In the genomic region with DNA sequence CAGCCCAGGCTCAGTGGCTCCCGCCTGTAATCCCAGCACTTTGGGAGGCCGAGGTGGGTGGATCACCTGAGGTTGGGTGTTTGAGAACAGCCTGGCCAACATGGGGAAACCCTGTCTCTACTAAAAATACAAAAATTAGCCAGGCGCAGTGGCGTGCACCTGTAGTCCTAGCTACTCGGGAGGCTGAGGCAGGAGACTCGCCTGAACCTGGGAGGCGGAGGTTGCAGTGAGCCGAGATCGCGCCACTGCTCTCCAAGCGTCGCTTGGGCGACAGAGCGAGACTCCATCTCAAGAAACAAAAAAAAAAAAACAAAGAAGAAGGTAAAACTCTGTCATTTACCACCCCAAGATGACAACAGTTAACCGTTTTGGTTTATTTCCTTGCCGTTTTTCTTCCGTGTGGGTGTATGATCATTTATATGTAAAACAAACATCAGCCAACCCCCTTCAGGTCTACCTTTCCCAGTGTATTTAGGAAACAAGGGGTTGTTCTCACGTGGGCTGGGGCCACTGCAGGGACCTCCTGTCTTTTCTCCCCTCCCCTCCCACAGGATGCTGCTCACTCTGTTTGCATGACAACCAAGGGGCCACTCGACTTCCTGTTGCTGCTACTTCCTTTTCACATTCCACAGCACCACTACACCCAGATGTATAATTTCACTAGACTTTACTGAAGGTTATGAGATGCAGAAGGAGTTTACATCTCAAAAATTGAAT, we compare ENCODE assay signal across 9 cellular contexts. TPM values are rescaled to one million over a fixed set of nuclear protein-coding genes. Genes with fewer than 3 reads are reported as not detected.
A peak's percentile ranks its signal among the peaks of the same experiment; 100 is the strongest.
DNase-seq lines count a peak whose midpoint lies in the region; ATAC-seq and TF ChIP-seq lines count a peak whose summit lies in the region.
"Had no signal": no experiment of that assay in that cellular context is flagged by ENCODE, and none has a peak within 500 bp of the region (broad histone marks: within the 10 kb centered on the region; RNA-seq: fewer than 3 reads in every experiment).

No MANE protein-coding gene starts in this region.

- H3K4me2 ChIP-seq in BLaER1 treated with 17β-estradiol and CSF1 and Interleukin-3, amounts not matched to agents 10 nM and 100 nM = peak overlapping the region; percentile 76 to 94 (median 89)

- CTCF ChIA-PET in activated CD4-positive, alpha-beta memory T cell treated with anti-CD3 and anti-CD28 coated beads for 36 hours (lab: Charles Lee) = interaction anchor here (0.6 to 2.3 kb wide), 4 partner anchors 11 to 185 kb away, joined by 4 to 8 read pairs (median 6); partner anchors contain the start of gene TTC9

- no peak for TF ChIP-seq CTCF in type B pancreatic cell (conservative IDR thresholded peaks at IDR 0.05)

- peak; percentile 87 for DNase-seq in activated CD4-positive, alpha-beta memory T cell treated with anti-CD3 and anti-CD28 coated beads for 36 hours
- peak; percentile 65 for DNase-seq in iPS-NIHi11 (ENCODE audit: low spot score)
- no peak for DNase-seq in type B pancreatic cell (ENCODE audit: extremely low spot score, unreplicated experiment)
- DNase-seq in NCI-H2227 (lab: John Stamatoyannopoulos, UW; ENCODE audit: unreplicated experiment) = no peak
- DNase-seq in GM03348 (ENCODE audit: low spot score) = no peak

- H3K36me3 Mint-ChIP-seq in activated CD4-positive, alpha-beta memory T cell treated with anti-CD3 and anti-CD28 coated beads for 36 hours = no peaks in the 10 kb centered on the region
- peaks cover 16% of the 10 kb centered on the region for H3K36me3 Mint-ChIP-seq in type B pancreatic cell

- H3K9me3 ChIP-seq in BLaER1 treated with 17β-estradiol and CSF1 and Interleukin-3, amounts not matched to agents 10 nM and 100 nM (replicated peaks in 1 of 11) = 0 out of 22 replicates have a peak, but pooled peaks cover 0 to 4% (median 0%) of the 10 kb centered on the region in 11 experiments
- H3K9me3 ChIP-seq: thyroid gland had no signal

- no peaks in the 10 kb centered on the region for H3K36me3 ChIP-seq in BLaER1 treated with 17β-estradiol and CSF1 and Interleukin-3, amounts not matched to agents 10 nM and 100 nM
- H3K36me3 ChIP-seq: thyroid gland had no signal

- H3K9ac ChIP-seq in BLaER1 treated with 17β-estradiol and CSF1 and Interleukin-3, amounts not matched to agents 10 nM and 100 nM = peak overlapping the region; percentile 44 to 79 (median 65)

- H3K27me3 ChIP-seq in BLaER1 treated with 17β-estradiol and CSF1 and Interleukin-3, amounts not matched to agents 10 nM and 100 nM = no peaks in the 10 kb centered on the region
- H3K27me3 ChIP-seq: thyroid gland had no signal

- H3K27ac ChIP-seq in BLaER1 treated with 17β-estradiol and CSF1 and Interleukin-3, amounts not matched to agents 10 nM and 100 nM = peak overlapping the region; percentile 30 to 92 (median 82); a peak in 21 of 22 replicates
- H3K27ac ChIP-seq: thyroid gland had no signal

- H4K20me1 ChIP-seq in BLaER1 treated with 17β-estradiol and CSF1 and Interleukin-3, amounts not matched to agents 10 nM and 100 nM = no peaks in the 10 kb centered on the region

- H3K4me3 Mint-ChIP-seq in activated CD4-positive, alpha-beta memory T cell treated with anti-CD3 and anti-CD28 coated beads for 36 hours = peak overlapping the region; percentile 84
- H3K4me3 Mint-ChIP-seq in type B pancreatic cell = peak overlapping the region; percentile 47

- ATAC-seq in GM19463 (IDR thresholded peaks at IDR 0.05; ENCODE audit: unreplicated experiment) (peak; percentile 82), HG03571 (IDR thresholded peaks at IDR 0.05; ENCODE audit: unreplicated experiment) (peak; percentile 71)

- POLR2A ChIA-PET in activated CD4-positive, alpha-beta memory T cell treated with anti-CD3 and anti-CD28 coated beads for 36 hours (lab: Charles Lee) = interaction anchor here (0.8 kb wide), 1 partner anchor 13 kb away, joined by 10 read pairs; the partner anchor contains the start of gene TTC9

- no peaks in the 10 kb centered on the region for H3K27me3 Mint-ChIP-seq in activated CD4-positive, alpha-beta memory T cell treated with anti-CD3 and anti-CD28 coated beads for 36 hours
- no peaks in the 10 kb centered on the region for H3K27me3 Mint-ChIP-seq in type B pancreatic cell

- peaks cover 43 to 79% (median 72%) of the 10 kb centered on the region in 10 experiments for H3K4me1 ChIP-seq in BLaER1 treated with 17β-estradiol and CSF1 and Interleukin-3, amounts not matched to agents 10 nM and 100 nM

- peak overlapping the region; percentile 99 for H3K27ac Mint-ChIP-seq in activated CD4-positive, alpha-beta memory T cell treated with anti-CD3 and anti-CD28 coated beads for 36 hours
- H3K27ac Mint-ChIP-seq in type B pancreatic cell = peak overlapping the region; percentile 88

- intact Hi-C loops in activated CD4-positive, alpha-beta memory T cell treated with anti-CD3 and anti-CD28 coated beads for 36 hours (cut with micrococcal nuclease) = loop anchor here (1.0 to 10.0 kb wide), 5 partner anchors 12 to 888 kb away; partner anchors contain the start of genes MAP3K9, MED6 and SRSF5

- H3K4me1 Mint-ChIP-seq in activated CD4-positive, alpha-beta memory T cell treated with anti-CD3 and anti-CD28 coated beads for 36 hours (ENCODE audit: low read depth) = peaks cover 86% of the 10 kb centered on the region
- peaks cover 6% of the 10 kb centered on the region for H3K4me1 Mint-ChIP-seq in type B pancreatic cell (ENCODE audit: unreplicated experiment)

- peak overlapping the region; percentile 24 to 62 (median 44); a peak in 19 of 20 replicates for H3K4me3 ChIP-seq in BLaER1 treated with 17β-estradiol and CSF1 and Interleukin-3, amounts not matched to agents 10 nM and 100 nM
- H3K4me3 ChIP-seq: thyroid gland had no signal

- H3K9me3 Mint-ChIP-seq in activated CD4-positive, alpha-beta memory T cell treated with anti-CD3 and anti-CD28 coated beads for 36 hours = no peaks in the 10 kb centered on the region
- no peaks in the 10 kb centered on the region for H3K9me3 Mint-ChIP-seq in type B pancreatic cell

RNA-seq across cellular contexts. Expression of gene TTC9, which starts 13.6 kb away (rescaled TPM):
- total RNA-seq in activated CD4-positive, alpha-beta memory T cell treated with anti-CD3 and anti-CD28 coated beads for 36 hours = 1 to 10 TPM; 8.6 to 9.5 TPM
- total RNA-seq in type B pancreatic cell (ENCODE audit: low replicate concordance) = 14.9 and 32.0 TPM in 2 replicates

RNA-seq across cellular contexts. Expression of gene MED6, which starts 54.8 kb away (rescaled TPM):
- 10 to 100 TPM; 39.7 to 47.1 TPM for total RNA-seq in activated CD4-positive, alpha-beta memory T cell treated with anti-CD3 and anti-CD28 coated beads for 36 hours
- total RNA-seq in type B pancreatic cell (ENCODE audit: low replicate concordance) = 43.4 and 46.5 TPM in 2 replicates

Comparison
In these comparisons a context has a peak if more than half of its experiments do, and no peak if none do; other contexts are left out.
1. DNase-seq: peak in activated CD4-positive, alpha-beta memory T cell treated with anti-CD3 and anti-CD28 coated beads for 36 hours (single experiment) and iPS-NIHi11 (single experiment); none in type B pancreatic cell (single experiment), NCI-H2227 (single experiment) and GM03348 (single experiment).